8 cellular contexts compared by ENCODE assay signal in the genomic region with DNA sequence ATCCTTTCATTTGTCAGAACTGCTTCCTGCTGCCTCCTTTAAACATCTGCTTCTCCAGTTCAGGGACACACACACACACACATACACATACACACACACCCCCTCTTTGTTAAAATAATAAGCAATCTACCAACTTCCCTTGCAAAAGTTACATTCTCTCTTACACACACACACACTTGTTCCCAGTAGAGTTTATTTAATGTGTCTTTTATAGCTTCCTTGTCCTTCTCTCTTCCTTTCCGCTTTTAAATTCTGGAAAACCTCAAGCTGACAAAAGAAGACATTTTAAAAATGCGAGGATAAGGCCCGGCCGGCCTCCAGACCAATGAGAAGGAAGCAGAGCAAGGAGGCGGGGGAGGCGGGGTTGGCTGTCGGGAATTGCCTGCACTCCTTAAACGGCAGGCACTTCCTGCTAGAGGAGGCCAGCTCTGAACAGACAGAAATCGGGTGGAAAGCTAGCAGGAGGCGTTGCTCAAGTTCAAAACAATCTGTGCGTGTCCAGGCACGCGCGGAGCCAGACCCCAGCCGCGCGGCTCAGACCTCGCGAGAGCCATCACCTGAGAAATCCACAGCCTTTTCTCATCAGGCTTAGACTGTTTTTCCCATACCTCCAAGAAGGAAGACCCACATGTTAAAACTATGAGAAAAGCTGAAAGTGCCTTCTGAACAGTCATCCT.
DNase-seq lines count a peak whose midpoint lies in the region; ATAC-seq and TF ChIP-seq lines count a peak whose summit lies in the region.

No MANE protein-coding gene starts in this region.

- H4K20me1 ChIP-seq in OCI-LY3 (ENCODE audit: insufficient read depth, low read length): no peaks in the 10 kb centered on the region

- H3K27me3 ChIP-seq in HL-60 (ENCODE audit: insufficient read depth, poor library complexity, severe bottlenecking) (no peaks in the 10 kb centered on the region), OCI-LY3 (ENCODE audit: low read depth, low read length) (no peaks in the 10 kb centered on the region)

- peak overlapping the region; percentile 72; the same call in 1 of the 2 replicates for H2AFZ ChIP-seq in OCI-LY3 (ENCODE audit: low read depth, low read length)

- DNase-seq in CMK (ENCODE audit: low read depth): peak; percentile 89
- peak; percentile 89 to 96 for DNase-seq in HL-60 (ENCODE audit: low read depth in 1 of 2, low spot score in 1 of 2)
- peak; percentile 53 for DNase-seq in activated T-cell treated with anti-CD3 and anti-CD28 coated beads for 1 hour (ENCODE audit: low read depth)
- peak; percentile 72 for DNase-seq in epidermal melanocyte (ENCODE audit: insufficient read length, low spot score)
- DNase-seq in midbrain (lab: John Stamatoyannopoulos, UW): peak; percentile 78
- peak; percentile 37 to 41 for DNase-seq in stimulated activated CD8-positive, alpha-beta memory T cell treated with anti-CD3 and anti-CD28 coated beads, Interleukin-15, amount 100 ng/mL, for 4 hours (ENCODE audit: low read depth in 2 of 2)

- peaks cover 24% of the 10 kb centered on the region for H3K4me1 ChIP-seq in OCI-LY3 (ENCODE audit: low read length)

- peak overlapping the region; percentile 85 for H3K4me2 ChIP-seq in OCI-LY3 (ENCODE audit: low read length)

- TF ChIP-seq CTCF in HL-60 (IDR thresholded peaks at IDR 0.05; ENCODE audit: insufficient read depth, low read length): no peak
- TF ChIP-seq CTCF in OCI-LY3 (IDR thresholded peaks at IDR 0.05; ENCODE audit: low read depth, low read length): no peak

- H3K79me2 ChIP-seq in OCI-LY3 (ENCODE audit: low read length): peaks cover 4% of the 10 kb centered on the region; the same call in 1 of the 2 replicates

- H3K36me3 ChIP-seq in OCI-LY3 (replicated peaks; ENCODE audit: low read depth, low read length): no peaks in the 10 kb centered on the region

- peak overlapping the region; percentile 67 for H3K27ac ChIP-seq in HL-60 (replicated peaks)
- peak overlapping the region; percentile 64 for H3K27ac ChIP-seq in OCI-LY3 (ENCODE audit: low read length)

- H3K9ac ChIP-seq in OCI-LY3 (ENCODE audit: low read length): peak overlapping the region; percentile 64

- ATAC-seq in GM19467 (IDR thresholded peaks at IDR 0.05; ENCODE audit: unreplicated experiment): peak; percentile 92

- peak overlapping the region; percentile 35 for H3K4me3 ChIP-seq in HL-60 (replicated peaks; ENCODE audit: insufficient read depth, low read length)
- H3K4me3 ChIP-seq in OCI-LY3 (ENCODE audit: low read length): peak overlapping the region; percentile 81

- H3K9me3 ChIP-seq in OCI-LY3 (ENCODE audit: insufficient read depth, low read length): no peaks in the 10 kb centered on the region

Comparison
In these comparisons a context has a peak if more than half of its experiments do, and no peak if none do; other contexts are left out.
1. Peak in every context shown above with its lines: DNase-seq, ATAC-seq, H3K4me3 ChIP-seq and H3K27ac ChIP-seq.
2. DNase-seq: peak in every context shown above with its lines; median percentile 92 in HL-60; 89 in CMK; 78 in midbrain; 72 in epidermal melanocyte; 53 in activated T-cell treated with anti-CD3 and anti-CD28 coated beads for 1 hour; 39 in stimulated activated CD8-positive, alpha-beta memory T cell treated with anti-CD3 and anti-CD28 coated beads, Interleukin-15, amount 100 ng/mL, for 4 hours.